ENCODE assay signal across 8 cellular contexts in the genomic region with DNA sequence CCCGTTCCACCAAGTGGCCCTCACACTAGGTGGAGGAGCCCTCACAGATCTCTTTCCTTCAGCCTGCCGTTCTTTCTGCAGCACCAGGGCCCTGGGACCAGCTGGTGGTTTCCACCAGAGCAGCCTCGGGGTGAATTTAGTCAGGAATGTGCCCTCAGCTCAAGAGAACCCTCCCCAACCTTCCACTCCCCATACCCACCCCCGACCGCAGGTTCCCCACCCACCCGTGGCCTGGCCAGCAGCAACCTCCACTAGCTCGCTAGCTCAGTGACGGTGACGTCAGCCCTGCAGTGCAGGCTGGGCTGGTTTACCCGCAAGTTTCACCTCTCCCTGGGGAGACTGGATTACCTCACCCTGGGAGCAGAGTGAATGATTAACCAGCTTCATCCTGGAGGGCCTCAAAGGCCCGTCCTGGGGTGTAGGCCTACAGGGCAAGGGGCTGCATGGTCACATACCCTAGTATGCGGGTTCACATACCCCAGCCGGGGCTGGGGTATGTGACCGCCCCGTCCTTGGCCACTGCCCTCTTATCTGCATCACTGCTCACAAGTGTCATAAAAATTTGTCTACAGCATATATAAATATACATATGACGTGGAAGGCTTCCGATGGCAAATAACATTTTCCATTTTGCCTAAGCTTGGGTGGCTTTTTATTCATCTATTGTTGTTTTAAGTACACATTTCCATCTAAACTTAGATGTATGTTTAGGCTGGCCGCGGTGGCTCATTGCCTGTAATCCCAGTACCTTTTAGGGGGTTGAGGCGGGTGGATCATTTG. TPM values are rescaled to one million over a fixed set of nuclear protein-coding genes. Genes with fewer than 3 reads are reported as not detected.
DNase-seq lines count a peak whose midpoint lies in the region; ATAC-seq and TF ChIP-seq lines count a peak whose summit lies in the region.

No MANE protein-coding gene starts in this region.

- H3K27me3 Mint-ChIP-seq in Calu3 (ENCODE audit: unreplicated experiment) = no peaks in the 10 kb centered on the region
- no peaks in the 10 kb centered on the region for H3K27me3 Mint-ChIP-seq in stimulated activated memory B cell treated with anti-CD40 and anti-IgM and Interleukin-4, amounts not matched to agents 10 μg/mL and 1 μg/mL and 100 μg/mL, for 72 hours

- H3K4me1 Mint-ChIP-seq in Calu3 (ENCODE audit: low read depth, unreplicated experiment) = peaks cover 75% of the 10 kb centered on the region
- no peaks in the 10 kb centered on the region for H3K4me1 Mint-ChIP-seq in stimulated activated memory B cell treated with anti-CD40 and anti-IgM and Interleukin-4, amounts not matched to agents 10 μg/mL and 1 μg/mL and 100 μg/mL, for 72 hours

- peak; percentile 99 for DNase-seq in Calu3
- peak; percentile 86 for DNase-seq in SKM-1 treated with dmso at 0.1 percent for 144 hours (lab: John Stamatoyannopoulos, UW; ENCODE audit: unreplicated experiment)
- DNase-seq in left cardiac atrium = peak; percentile 81
- no peak for DNase-seq in HUDEP-2 (lab: John Stamatoyannopoulos, UW; ENCODE audit: unreplicated experiment in 76 of 76)
- no peak for DNase-seq in cerebellar nuclear complex (lab: John Stamatoyannopoulos, UW)

- ATAC-seq in HG03095 (IDR thresholded peaks at IDR 0.05; ENCODE audit: unreplicated experiment) (peak; percentile 54), left cardiac atrium (peak; percentile 92 to 97), GM18858 (IDR thresholded peaks at IDR 0.05; ENCODE audit: unreplicated experiment) (no peak)
- peak; percentile 49 for ATAC-seq in stimulated activated memory B cell treated with anti-CD40 and anti-IgM and Interleukin-4, amounts not matched to agents 10 μg/mL and 1 μg/mL and 100 μg/mL, for 72 hours

- peaks cover 5% of the 10 kb centered on the region for H3K9me3 Mint-ChIP-seq in Calu3 (ENCODE audit: low read depth, unreplicated experiment)
- H3K9me3 Mint-ChIP-seq in stimulated activated memory B cell treated with anti-CD40 and anti-IgM and Interleukin-4, amounts not matched to agents 10 μg/mL and 1 μg/mL and 100 μg/mL, for 72 hours = peaks cover 3% of the 10 kb centered on the region

- BruUV-seq in Calu3 (replicated peaks; lab: Mats Ljungman, UMichigan) = no TSS peak

- peak overlapping the region; percentile 97 for H3K27ac Mint-ChIP-seq in Calu3 (ENCODE audit: unreplicated experiment)
- H3K27ac Mint-ChIP-seq in stimulated activated memory B cell treated with anti-CD40 and anti-IgM and Interleukin-4, amounts not matched to agents 10 μg/mL and 1 μg/mL and 100 μg/mL, for 72 hours = no peak overlapping the region

- CTCF ChIA-PET in Calu3 (lab: Charles Lee) = interaction anchor here (0.5 to 2.1 kb wide), 14 partner anchors 10 to 156 kb away, joined by 3 to 17 read pairs (median 8); a partner anchor contains a TSS

- intact Hi-C loops in Calu3 (cut with micrococcal nuclease; ENCODE audit: unreplicated experiment) (no loop called here), left cardiac atrium (cut with DNase I) (no loop called here)

- H3K4me3 Mint-ChIP-seq in Calu3 (ENCODE audit: low read depth, unreplicated experiment) = peak overlapping the region; percentile 46
- H3K4me3 Mint-ChIP-seq in stimulated activated memory B cell treated with anti-CD40 and anti-IgM and Interleukin-4, amounts not matched to agents 10 μg/mL and 1 μg/mL and 100 μg/mL, for 72 hours = no peak overlapping the region

- peaks cover 12% of the 10 kb centered on the region for H3K36me3 Mint-ChIP-seq in Calu3 (ENCODE audit: insufficient read depth, unreplicated experiment)
- H3K36me3 Mint-ChIP-seq in stimulated activated memory B cell treated with anti-CD40 and anti-IgM and Interleukin-4, amounts not matched to agents 10 μg/mL and 1 μg/mL and 100 μg/mL, for 72 hours = no peaks in the 10 kb centered on the region

- TF ChIP-seq CTCF in Calu3 (IDR thresholded peaks at IDR 0.05; ENCODE audit: unreplicated experiment) = no peak

RNA-seq across cellular contexts. Expression of a gene that starts 24.5 kb away (rescaled TPM):
- 830 and 907 TPM in 2 replicates for total RNA-seq in Calu3 (2022)
- total RNA-seq in left cardiac atrium = 1 to 10 TPM in 1 of 2 donors, under 1 TPM in 1; 0.59 to 8.5 TPM

RNA-seq across cellular contexts. Expression of a gene that starts 52.4 kb away (rescaled TPM):
- total RNA-seq in Calu3 (2022) (86.1 and 91.6 TPM in 2 replicates), left cardiac atrium (10 to 100 TPM; 22.6 to 25.2 TPM)

Comparison
In these comparisons a context has a peak if more than half of its experiments do, and no peak if none do; other contexts are left out.
1. DNase-seq: peak in Calu3 (single experiment), SKM-1 treated with dmso at 0.1 percent for 144 hours (single experiment) and left cardiac atrium (single experiment); none in HUDEP-2 (0 of 76) and cerebellar nuclear complex (0 of 2).
2. RNA of a gene that starts 24.5 kb away (total RNA-seq): 830 to 907 TPM in Calu3; 0.59 to 8.5 TPM in left cardiac atrium; every median in the first group is over 10 times any median in the second.